ENCODE assay signal across 9 cellular contexts in genomic region chr2:226184940-226185575, GRCh38.
DNase-seq lines count a peak whose midpoint lies in the region; ATAC-seq, FAIRE-seq and TF ChIP-seq lines count a peak whose summit lies in the region.
"Had no signal": no experiment of that assay in that cellular context is flagged by ENCODE, and none has a peak within 500 bp of the region (broad histone marks: within the 10 kb centered on the region; RNA-seq: fewer than 3 reads in every experiment).

No MANE protein-coding gene starts in this region.

- TF ChIP-seq CTCF in astrocyte (IDR thresholded peaks at IDR 0.05; ENCODE audit: insufficient read depth, low read depth, low read length): no peak

- peak overlapping the region; percentile 67 for H3K27ac Mint-ChIP-seq in astrocyte (ENCODE audit: unreplicated experiment)
- H3K27ac Mint-ChIP-seq: activated T-helper 1 cell treated with anti-CD3 and anti-CD28 coated beads, Interleukin-12 subunit alpha, Interleukin-12 subunit beta, Interleukin-2, Interleukin-4 antibody, amounts not matched to agents 30 ng/mL and 10 ng/mL and 1 ng/mL, durations not matched to agents 14 hours and 24 hours and 36 hours had no signal

- H3K9me3 Mint-ChIP-seq in astrocyte (ENCODE audit: unreplicated experiment): peaks cover 11% of the 10 kb centered on the region
- H3K9me3 Mint-ChIP-seq: activated T-helper 1 cell treated with anti-CD3 and anti-CD28 coated beads, Interleukin-12 subunit alpha, Interleukin-12 subunit beta, Interleukin-2, Interleukin-4 antibody, amounts not matched to agents 30 ng/mL and 10 ng/mL and 1 ng/mL, durations not matched to agents 14 hours and 24 hours and 36 hours had no signal

- peaks cover 27% of the 10 kb centered on the region for H3K4me1 ChIP-seq in astrocyte (ENCODE audit: insufficient read depth, low read length)

- H3K27ac ChIP-seq in astrocyte (ENCODE audit: low read depth, low read length): peak overlapping the region; percentile 94

- H3K36me3 Mint-ChIP-seq in astrocyte (ENCODE audit: low read depth, unreplicated experiment): no peaks in the 10 kb centered on the region

- no peaks in the 10 kb centered on the region for H4K20me1 ChIP-seq in astrocyte (ENCODE audit: insufficient read depth, low read length)

- H3K27me3 Mint-ChIP-seq in astrocyte (ENCODE audit: low read depth, unreplicated experiment): no peaks in the 10 kb centered on the region

- H3K27me3 ChIP-seq in astrocyte (ENCODE audit: insufficient read depth, low read length): no peaks in the 10 kb centered on the region

- H2AFZ ChIP-seq in astrocyte (ENCODE audit: low read depth, low read length): peak overlapping the region; percentile 45

- ATAC-seq in HG03342 (IDR thresholded peaks at IDR 0.05; ENCODE audit: unreplicated experiment) (no peak), GM18868 (IDR thresholded peaks at IDR 0.05; ENCODE audit: unreplicated experiment) (no peak)

- H3K4me3 Mint-ChIP-seq in astrocyte (ENCODE audit: unreplicated experiment): no peak overlapping the region
- H3K4me3 Mint-ChIP-seq: activated T-helper 1 cell treated with anti-CD3 and anti-CD28 coated beads, Interleukin-12 subunit alpha, Interleukin-12 subunit beta, Interleukin-2, Interleukin-4 antibody, amounts not matched to agents 30 ng/mL and 10 ng/mL and 1 ng/mL, durations not matched to agents 14 hours and 24 hours and 36 hours had no signal

- H3K79me2 ChIP-seq in astrocyte (ENCODE audit: insufficient read depth, low read length): no peaks in the 10 kb centered on the region

- peak overlapping the region; percentile 79 for H3K9ac ChIP-seq in astrocyte (ENCODE audit: low read length)

- no peaks in the 10 kb centered on the region for H3K9me3 ChIP-seq in astrocyte (ENCODE audit: insufficient read depth, low read depth, low read length)

- in situ Hi-C loops in G401 (cut with HindIII; ENCODE audit: low sequenced_read_pairs): no loop called here

- FAIRE-seq in astrocyte (lab: Jason Lieb, UNC): peak; percentile 43
- peak; percentile 37 for FAIRE-seq in urothelium cell line (lab: Jason Lieb, UNC)

- peak overlapping the region; percentile 83 for H3K4me2 ChIP-seq in astrocyte (ENCODE audit: low read length)

- peak; percentile 80 for DNase-seq in LHCN-M2 (ENCODE audit: low read depth)
- peak; percentile 63 for DNase-seq in astrocyte (ENCODE audit: low read depth)
- DNase-seq in iPS-NIHi7 (ENCODE audit: extremely low spot score): peak; percentile 18
- peak; percentile 54 for DNase-seq in urothelium cell line (ENCODE audit: low spot score)
- no peak for DNase-seq in G401 (ENCODE audit: low spot score)
- DNase-seq: NCI-H1417 treated with DMSO at 0.1 percent for 48 hours had no signal

- peak overlapping the region; percentile 36 for H3K4me3 ChIP-seq in astrocyte (ENCODE audit: insufficient read depth, low read depth, low read length)

- peaks cover 21% of the 10 kb centered on the region for H3K4me1 Mint-ChIP-seq in astrocyte (ENCODE audit: low read depth, unreplicated experiment)

- H3K36me3 ChIP-seq in astrocyte (ENCODE audit: insufficient read depth, low read length): no peaks in the 10 kb centered on the region
